Comparison of ENCODE assay signal across 8 cellular contexts in the genomic region with DNA sequence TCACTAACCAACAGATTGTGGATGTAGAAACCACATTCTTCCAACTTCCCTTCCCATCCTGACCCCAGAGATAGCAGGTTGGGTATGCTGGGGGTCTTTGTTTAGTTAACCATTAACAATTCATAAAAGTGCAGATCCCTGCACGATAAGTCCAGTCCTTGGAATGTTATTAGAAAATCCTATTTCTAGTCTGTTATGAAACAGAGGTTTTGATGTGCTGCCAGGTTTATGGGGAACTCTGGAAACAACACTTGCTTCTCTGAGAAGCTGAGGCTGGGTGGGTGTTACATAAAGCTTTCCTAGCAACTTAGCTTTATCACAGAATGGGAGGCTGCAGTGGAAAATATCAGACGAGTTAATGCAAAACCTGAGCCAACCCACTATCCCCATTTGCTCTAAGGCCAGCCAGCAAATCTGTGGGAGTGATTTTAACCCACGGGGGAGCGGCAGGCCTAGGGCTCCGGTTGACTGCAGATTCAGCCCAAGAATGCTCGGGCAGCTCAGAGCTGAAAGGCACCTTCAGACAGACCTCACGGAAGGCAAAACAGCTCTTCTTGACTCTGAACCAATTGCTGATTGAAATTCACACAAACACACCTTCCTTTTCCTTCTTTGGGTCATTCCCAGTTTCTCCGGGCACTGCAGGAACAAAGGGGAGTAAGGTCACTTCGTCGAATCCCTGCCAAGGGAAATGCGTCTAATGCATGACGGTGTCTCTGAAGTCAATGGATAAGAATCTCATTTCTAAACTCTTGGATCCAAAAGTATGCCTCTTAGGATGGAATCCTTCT.
A peak's percentile ranks its signal among the peaks of the same experiment; 100 is the strongest.
DNase-seq lines count a peak whose midpoint lies in the region; ATAC-seq and TF ChIP-seq lines count a peak whose summit lies in the region.

No MANE protein-coding gene starts in this region.

- intact Hi-C loops in adrenal gland (cut with DNase I): loop anchor here (5.0 to 10.0 kb wide), 6 partner anchors 109 to 361 kb away; partner anchors contain the start of gene IRF2BP2 (in 1 of the 2)
- intact Hi-C loops in right cardiac atrium (cut with DNase I): loop anchor here in 3 of 4 donors (2.0 to 10.0 kb wide), 14 partner anchors 109 to 361 kb away; no protein-coding TSS in a partner anchor

- H3K4me3 ChIP-seq in HFF-Myc (replicated peaks; ENCODE audit: low read depth, low read length): 0 out of 2 replicates have a peak overlapping the region, but pooled peaks have one; percentile 0
- H3K4me3 ChIP-seq in adrenal gland: no peak overlapping the region
- H3K4me3 ChIP-seq in right cardiac atrium (ENCODE audit: low read length): no peak overlapping the region
- peak overlapping the region; percentile 50 for H3K4me3 ChIP-seq in skeletal muscle satellite cell (ENCODE audit: low read length)

- ATAC-seq in right cardiac atrium (peak; percentile 33 to 41), HG02610 (IDR thresholded peaks at IDR 0.05; ENCODE audit: unreplicated experiment) (no peak), HG02571 (IDR thresholded peaks at IDR 0.05; ENCODE audit: unreplicated experiment) (no peak)

- 14 to 24% (median 15%) methylated on average over 12 of the region's 12 CpGs for WGBS in adrenal gland, 4 donors
- WGBS in right cardiac atrium: 11% methylated on average over 12 of the region's 12 CpGs

- TF ChIP-seq CTCF in HFF-Myc (IDR thresholded peaks at IDR 0.05; ENCODE audit: low read depth, low read length, missing control alignments): no peak
- no peak for TF ChIP-seq CTCF in adrenal gland (IDR thresholded peaks at IDR 0.05)

- H3K27me3 ChIP-seq in adrenal gland (no peaks in the 10 kb centered on the region), right cardiac atrium (ENCODE audit: control insufficient read depth, insufficient read depth) (no peaks in the 10 kb centered on the region), skeletal muscle satellite cell (ENCODE audit: control insufficient read depth, insufficient read depth, low read length) (no peaks in the 10 kb centered on the region)

- peak overlapping the region; percentile 79 for H3K4me2 ChIP-seq in skeletal muscle satellite cell (ENCODE audit: low read length)

- H3K4me1 ChIP-seq in adrenal gland (replicated peaks in 1 of 2) (peaks cover 68 to 88% of the 10 kb centered on the region in 2 donors), right cardiac atrium (ENCODE audit: control insufficient read depth, insufficient read depth, low read length) (peaks cover 49% of the 10 kb centered on the region), skeletal muscle satellite cell (ENCODE audit: control insufficient read depth, insufficient read depth, low read length) (peaks cover 71% of the 10 kb centered on the region)

- H3K9me3 ChIP-seq in adrenal gland (replicated peaks in 1 of 3): no peaks in the 10 kb centered on the region
- no peaks in the 10 kb centered on the region for H3K9me3 ChIP-seq in right cardiac atrium (ENCODE audit: control insufficient read depth, low read length)
- H3K9me3 ChIP-seq in skeletal muscle satellite cell (replicated peaks; ENCODE audit: low read length): no peaks in the 10 kb centered on the region

- H3K36me3 ChIP-seq in adrenal gland (replicated peaks in 1 of 2) (no peaks in the 10 kb centered on the region), skeletal muscle satellite cell (ENCODE audit: insufficient read depth, low read length) (no peaks in the 10 kb centered on the region)

- H3K27ac ChIP-seq in adrenal gland (peak overlapping the region; percentile 93 to 98 (median 97)), right cardiac atrium (ENCODE audit: low read length) (peak overlapping the region; percentile 100)

- DNase-seq in HFF-Myc (ENCODE audit: extremely low read depth, low read depth) (peak; percentile 68), adrenal gland (peak; percentile 77 to 91 (median 84)), right cardiac atrium (peak; percentile 74 to 90 (median 86)), NCI-H69 (lab: John Stamatoyannopoulos, UW) (no peak)
- DNase-seq in activated effector memory CD4-positive, alpha-beta T cell treated with Interleukin-2 at 50 U/mL for 16 hours: no peak

- TF ChIP-seq POLR2A in adrenal gland (IDR thresholded peaks at IDR 0.05): peak in 1 of 2 donors; percentile 64

- H3K9ac ChIP-seq in skeletal muscle satellite cell (ENCODE audit: low read depth, low read length): peak overlapping the region; percentile 93

Comparison
In these comparisons a context has a peak if more than half of its experiments do, and no peak if none do; other contexts are left out.
1. DNase-seq: peak in HFF-Myc (single experiment), adrenal gland (7 of 7) and right cardiac atrium (3 of 3); none in NCI-H69 (single experiment) and activated effector memory CD4-positive, alpha-beta T cell treated with Interleukin-2 at 50 U/mL for 16 hours (single experiment).
2. H3K4me3 ChIP-seq: peak in HFF-Myc (single experiment) and skeletal muscle satellite cell (single experiment); none in adrenal gland (0 of 4) and right cardiac atrium (single experiment).
3. ATAC-seq: peak in right cardiac atrium (2 of 2); none in HG02610 (single experiment) and HG02571 (single experiment).